In the genomic region with DNA sequence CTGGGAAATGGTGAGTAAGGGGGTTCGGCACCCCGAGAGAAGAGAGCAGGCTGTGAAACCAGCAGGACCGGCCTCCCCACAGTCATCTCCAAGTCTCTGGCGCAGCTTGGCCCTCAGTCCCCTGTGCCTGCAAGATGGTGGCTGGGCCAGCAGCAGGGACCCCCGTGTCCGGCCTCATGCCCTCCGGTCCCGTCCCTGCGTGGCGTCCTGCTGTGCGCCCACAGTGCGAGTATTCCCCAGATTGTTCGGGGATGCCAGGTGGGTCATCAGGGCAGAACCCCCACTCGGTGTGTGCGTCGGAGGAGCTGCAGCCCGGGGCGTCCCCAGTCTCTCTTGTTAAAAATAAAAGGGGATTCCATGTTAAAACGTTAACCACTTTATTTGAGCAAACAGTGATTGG, we compare ENCODE assay signal across 22 cellular contexts.
"Had no signal": no experiment of that assay in that cellular context is flagged by ENCODE, and none has a peak within 500 bp of the region (broad histone marks: within the 10 kb centered on the region; RNA-seq: fewer than 3 reads in every experiment).

No MANE protein-coding gene starts in this region.

- H3K36me3 ChIP-seq: SJSA1 had no signal

- DNase-seq: IMR-90, Kasumi-1, MM.1S, NCI-H1092 treated with DMSO at 0.1 percent for 48 hours, NCI-H1436, NCI-H187, NCI-H2029, NCI-H2081 treated with DMSO at 0.1 percent for 48 hours, NCI-H2171, NCI-H226, NCI-H446, NCI-H510A, NCI-H524 treated with DMSO at 0.1 percent for 48 hours, NCI-H69, NCI-H774, Right ventricle myocardium superior, RPMI8226, SIG-M5 had no signal

- H3K4me1 ChIP-seq: SJSA1 had no signal

- H3K4me2 ChIP-seq: KMS-11 had no signal

- ATAC-seq: HepG2 had no signal

- H3K9ac ChIP-seq: KMS-11 had no signal

- H3K27ac ChIP-seq: KMS-11, SJSA1, SK-N-MC had no signal

- H3K9me3 ChIP-seq: SJSA1 had no signal

- H3K4me3 ChIP-seq: SJSA1, SK-N-MC had no signal

- H3K27me3 ChIP-seq: SJSA1 had no signal
